8 cellular contexts compared by ENCODE assay signal in genomic region chr17:50396261-50397110, GRCh38. TPM values are rescaled to one million over a fixed set of nuclear protein-coding genes. Genes with fewer than 3 reads are reported as not detected.
DNase-seq lines count a peak whose midpoint lies in the region; ATAC-seq and TF ChIP-seq lines count a peak whose summit lies in the region.

No MANE protein-coding gene starts in this region.

- peaks cover 36% of the 10 kb centered on the region for H3K36me3 Mint-ChIP-seq in activated CD4-positive, alpha-beta T cell treated with anti-CD3 and anti-CD28 coated beads, Interleukin-2, amount 10 ng/mL, durations not matched to agents 24 days and 14 days (ENCODE audit: low read depth)
- peaks cover 16% of the 10 kb centered on the region for H3K36me3 Mint-ChIP-seq in natural killer cell

- no peaks in the 10 kb centered on the region for H3K27me3 Mint-ChIP-seq in activated CD4-positive, alpha-beta T cell treated with anti-CD3 and anti-CD28 coated beads, Interleukin-2, amount 10 ng/mL, durations not matched to agents 24 days and 14 days
- no peaks in the 10 kb centered on the region for H3K27me3 Mint-ChIP-seq in natural killer cell (ENCODE audit: low read depth in 2 of 2)

- peaks cover 31% of the 10 kb centered on the region for H3K4me1 Mint-ChIP-seq in activated CD4-positive, alpha-beta T cell treated with anti-CD3 and anti-CD28 coated beads, Interleukin-2, amount 10 ng/mL, durations not matched to agents 24 days and 14 days
- peaks cover 29 to 42% of the 10 kb centered on the region in 2 donors for H3K4me1 Mint-ChIP-seq in natural killer cell

- ATAC-seq in natural killer cell = peak; percentile 5 to 23 (median 22)
- no peak for ATAC-seq in GM18909 (IDR thresholded peaks at IDR 0.05; ENCODE audit: poor library complexity, unreplicated experiment)

- H3K27ac Mint-ChIP-seq in activated CD4-positive, alpha-beta T cell treated with anti-CD3 and anti-CD28 coated beads, Interleukin-2, amount 10 ng/mL, durations not matched to agents 24 days and 14 days = peak overlapping the region; percentile 90
- H3K27ac Mint-ChIP-seq in natural killer cell = peak overlapping the region; percentile 59 to 79

- H3K9me3 Mint-ChIP-seq in activated CD4-positive, alpha-beta T cell treated with anti-CD3 and anti-CD28 coated beads, Interleukin-2, amount 10 ng/mL, durations not matched to agents 24 days and 14 days = no peaks in the 10 kb centered on the region
- H3K9me3 Mint-ChIP-seq in natural killer cell = no peaks in the 10 kb centered on the region

- peak overlapping the region; percentile 99 for H3K4me3 ChIP-seq in fibroblast of mammary gland (ENCODE audit: control insufficient read depth, low read depth, low read length)

- TF ChIP-seq CTCF in fibroblast of mammary gland (conservative IDR thresholded peaks at IDR 0.05; ENCODE audit: control insufficient read depth, insufficient read depth, low read depth, low read length) = no peak
- TF ChIP-seq CTCF in natural killer cell (IDR thresholded peaks at IDR 0.05) = no peak

- peak overlapping the region; percentile 92 for H3K4me3 Mint-ChIP-seq in activated CD4-positive, alpha-beta T cell treated with anti-CD3 and anti-CD28 coated beads, Interleukin-2, amount 10 ng/mL, durations not matched to agents 24 days and 14 days
- peak overlapping the region; percentile 92 for H3K4me3 Mint-ChIP-seq in natural killer cell

- intact Hi-C loops in activated CD4-positive, alpha-beta T cell treated with anti-CD3 and anti-CD28 coated beads, Interleukin-2, amount 10 ng/mL, durations not matched to agents 24 days and 14 days (cut with micrococcal nuclease) = loop anchor here (1.0 to 5.0 kb wide), 4 partner anchors 23 to 50 kb away; partner anchors contain the start of genes ACSF2, EME1, MRPL27 and XYLT2
- intact Hi-C loops in natural killer cell (cut with micrococcal nuclease) = loop anchor here (5.0 kb wide), 1 partner anchor 34 kb away; no protein-coding TSS in a partner anchor

- DNase-seq in NCI-H510A treated with DMSO at 0.1 percent for 48 hours (lab: John Stamatoyannopoulos, UW) = peak; percentile 69
- no peak for DNase-seq in NCI-H510A (lab: John Stamatoyannopoulos, UW)
- DNase-seq in HuH-7.5 (ENCODE audit: low spot score) = peak; percentile 45
- DNase-seq in activated CD4-positive, alpha-beta T cell treated with anti-CD3 and anti-CD28 coated beads, Interleukin-2, amount 10 ng/mL, durations not matched to agents 24 days and 14 days = peak; percentile 71
- DNase-seq in fibroblast of mammary gland (ENCODE audit: low read depth) = peak; percentile 83
- DNase-seq in natural killer cell = peak; percentile 27
- no peak for DNase-seq in 8988T

RNA-seq across cellular contexts. Expression of gene LRRC59, which starts 0.8 kb away (rescaled TPM):
- 113 and 117 TPM in 2 replicates for total RNA-seq in activated CD4-positive, alpha-beta T cell treated with anti-CD3 and anti-CD28 coated beads, Interleukin-2, amount 10 ng/mL, durations not matched to agents 24 days and 14 days
- total RNA-seq in natural killer cell = 10 to 100 TPM; 55.6 to 62.7 (median 56.0) TPM

RNA-seq across cellular contexts. Expression of gene EME1, which starts 23.5 kb away (rescaled TPM):
- 30.7 and 35.4 TPM in 2 replicates for total RNA-seq in activated CD4-positive, alpha-beta T cell treated with anti-CD3 and anti-CD28 coated beads, Interleukin-2, amount 10 ng/mL, durations not matched to agents 24 days and 14 days
- total RNA-seq in natural killer cell = 1 to 10 TPM; 2.4 to 3.2 (median 2.9) TPM

RNA-seq across cellular contexts. Expression of gene MRPL27, which starts 23.5 kb away (rescaled TPM):
- total RNA-seq in activated CD4-positive, alpha-beta T cell treated with anti-CD3 and anti-CD28 coated beads, Interleukin-2, amount 10 ng/mL, durations not matched to agents 24 days and 14 days = 80.5 and 83.3 TPM in 2 replicates
- 10 to 100 TPM; 16.4 to 36.6 (median 31.3) TPM for total RNA-seq in natural killer cell

RNA-seq across cellular contexts. Expression of gene ACSF2, which starts 29.5 kb away (rescaled TPM):
- total RNA-seq in activated CD4-positive, alpha-beta T cell treated with anti-CD3 and anti-CD28 coated beads, Interleukin-2, amount 10 ng/mL, durations not matched to agents 24 days and 14 days = 13.6 and 16.5 TPM in 2 replicates
- 10 to 100 TPM; 24.2 to 40.6 (median 25.8) TPM for total RNA-seq in natural killer cell

RNA-seq across cellular contexts. Expression of gene XYLT2, which starts 50.6 kb away (rescaled TPM):
- 65.3 and 66.5 TPM in 2 replicates for total RNA-seq in activated CD4-positive, alpha-beta T cell treated with anti-CD3 and anti-CD28 coated beads, Interleukin-2, amount 10 ng/mL, durations not matched to agents 24 days and 14 days
- total RNA-seq in natural killer cell = 10 to 100 TPM; 16.3 to 25.4 (median 18.6) TPM

Comparison
In these comparisons a context has a peak if more than half of its experiments do, and no peak if none do; other contexts are left out.
1. DNase-seq: peak in NCI-H510A treated with DMSO at 0.1 percent for 48 hours (single experiment), HuH-7.5 (single experiment), activated CD4-positive, alpha-beta T cell treated with anti-CD3 and anti-CD28 coated beads, Interleukin-2, amount 10 ng/mL, durations not matched to agents 24 days and 14 days (single experiment), fibroblast of mammary gland (single experiment) and natural killer cell (single experiment); none in NCI-H510A (single experiment) and 8988T (single experiment).